In genomic region chr11:108508653-108509593, GRCh38 we compare ENCODE assay signal across 19 cellular contexts. TPM values are rescaled to one million over a fixed set of nuclear protein-coding genes. Genes with fewer than 3 reads are reported as not detected.
A peak's percentile ranks its signal among the peaks of the same experiment; 100 is the strongest.
DNase-seq lines count a peak whose midpoint lies in the region; ATAC-seq, FAIRE-seq and TF ChIP-seq lines count a peak whose summit lies in the region.
"Had no signal": no experiment of that assay in that cellular context is flagged by ENCODE, and none has a peak within 500 bp of the region (broad histone marks: within the 10 kb centered on the region; RNA-seq: fewer than 3 reads in every experiment).

No MANE protein-coding gene starts in this region.

- TF ChIP-seq CTCF in PC-3 (conservative IDR thresholded peaks at IDR 0.05; ENCODE audit: low read depth, low read length) (no peak), K562 (IDR thresholded peaks at IDR 0.05 in 2 of 3, conservative IDR thresholded peaks at IDR 0.05 in 1 of 3; ENCODE audit: insufficient read depth in 2 of 3, low read depth in 1 of 3, low read length in 3 of 3) (no peak), keratinocyte (optimal IDR thresholded peaks at IDR 0.05 in 1 of 3, IDR thresholded peaks at IDR 0.05 in 1 of 3, conservative IDR thresholded peaks at IDR 0.05 in 1 of 3; ENCODE audit: extremely low read depth in 1 of 3, insufficient read depth in 2 of 3, low read length in 3 of 3) (no peak), transverse colon (IDR thresholded peaks at IDR 0.05) (no peak), body of pancreas (IDR thresholded peaks at IDR 0.05) (no peak)

- no peak for TF ChIP-seq RAD21 in K562 (CRISPR knock-in tag; conservative IDR thresholded peaks at IDR 0.05 in 1 of 2, IDR thresholded peaks at IDR 0.05 in 1 of 2)

- no peaks in the 10 kb centered on the region for H3F3A ChIP-seq in PC-3 (ENCODE audit: low read length, unreplicated experiment)

- POLR2A ChIA-PET in PC-3 (lab: Charles Lee; ENCODE audit: unreplicated experiment) (no interaction called here), K562 (lab: Yijun Ruan, JAX) (interaction anchor here (1.5 kb wide), 1 partner anchor 129 kb away, joined by 4 read pairs; no protein-coding TSS in a partner anchor)

- H3K4me1 ChIP-seq in PC-3 (ENCODE audit: insufficient read depth, low read length) = no peaks in the 10 kb centered on the region
- no peaks in the 10 kb centered on the region; a peak in 1 of 5 replicates for H3K4me1 ChIP-seq in K562 (replicated peaks in 1 of 2; ENCODE audit: control insufficient read depth in 2 of 2, insufficient read depth in 2 of 2, low read length in 2 of 2)
- peaks cover 31% of the 10 kb centered on the region for H3K4me1 ChIP-seq in keratinocyte (ENCODE audit: control insufficient read depth, extremely low read depth, insufficient read depth, low read length)
- peaks cover 2 to 7% (median 6%) of the 10 kb centered on the region in 4 donors for H3K4me1 ChIP-seq in transverse colon
- no peaks in the 10 kb centered on the region for H3K4me1 ChIP-seq in body of pancreas

- H3K36me3 Mint-ChIP-seq in activated naive CD8-positive, alpha-beta T cell treated with anti-CD3 and anti-CD28 coated beads, Interleukin-2, amount 50 U/mL, for 24 hours (ENCODE audit: low read depth) = peaks cover 1% of the 10 kb centered on the region

- in situ Hi-C loops in K562 (cut with MboI) (no loop called here), transverse colon (cut with MboI; ENCODE audit: low pct_ligation_motif_present in 1 of 4, low pct_unique_long_range_greater_than_20kb in 1 of 4, low sequenced_read_pairs in 3 of 4) (no loop called here)

- no peaks in the 10 kb centered on the region for H4K20me1 ChIP-seq in PC-3 (ENCODE audit: low read length)
- H4K20me1 ChIP-seq in K562 (replicated peaks; ENCODE audit: control insufficient read depth, insufficient read depth, low read length) = no peaks in the 10 kb centered on the region
- no peaks in the 10 kb centered on the region for H4K20me1 ChIP-seq in keratinocyte (ENCODE audit: control insufficient read depth, extremely low read depth, insufficient read depth, low read length)

- peaks cover 31% of the 10 kb centered on the region for H3K36me3 ChIP-seq in PC-3 (ENCODE audit: low read depth, low read length)
- H3K36me3 ChIP-seq in K562 (ENCODE audit: control insufficient read depth, insufficient read depth, low read length) = peaks cover 23% of the 10 kb centered on the region
- peaks cover 5 to 11% of the 10 kb centered on the region in 2 experiments for H3K36me3 ChIP-seq in keratinocyte (ENCODE audit: control insufficient read depth in 2 of 2, extremely low read depth in 1 of 2, insufficient read depth in 2 of 2, low read length in 2 of 2)
- H3K36me3 ChIP-seq in transverse colon = peaks cover 0 to 9% (median 3%) of the 10 kb centered on the region in 4 donors
- H3K36me3 ChIP-seq in body of pancreas (replicated peaks in 1 of 2; ENCODE audit: insufficient read depth in 1 of 2, low read depth in 2 of 2) = peaks cover 0 to 2% of the 10 kb centered on the region in 2 donors

- no peaks in the 10 kb centered on the region for H3K9me2 ChIP-seq in PC-3 (replicated peaks; ENCODE audit: low read length)
- H3K9me2 ChIP-seq: SK-N-SH had no signal

- BruUV-seq in PC-3 (replicated peaks; lab: Mats Ljungman, UMichigan) = no TSS peak
- no TSS peak for BruUV-seq in K562 (replicated peaks; lab: Mats Ljungman, UMichigan)

- H3K27me3 Mint-ChIP-seq in activated naive CD8-positive, alpha-beta T cell treated with anti-CD3 and anti-CD28 coated beads, Interleukin-2, amount 50 U/mL, for 24 hours = peaks cover 1% of the 10 kb centered on the region

- no peak overlapping the region for H3K27ac Mint-ChIP-seq in activated naive CD8-positive, alpha-beta T cell treated with anti-CD3 and anti-CD28 coated beads, Interleukin-2, amount 50 U/mL, for 24 hours

- DNase-seq in PC-3 (no peak), K562 (ENCODE audit: extremely low read depth in 1 of 4, low spot score in 3 of 4) (no peak), keratinocyte (ENCODE audit: low read depth, low spot score) (no peak), transverse colon (no peak), body of pancreas (no peak), middle frontal gyrus (ENCODE audit: extremely low spot score, low spot score) (no peak)
- DNase-seq in activated naive CD8-positive, alpha-beta T cell treated with anti-CD3 and anti-CD28 coated beads, Interleukin-2, amount 50 U/mL, for 24 hours = no peak
- DNase-seq: AML-193, DMS 273 treated with DMSO at 0.1 percent for 48 hours, DND-41, NCI-H1417 treated with DMSO at 0.1 percent for 48 hours, NCI-H187 treated with DMSO at 0.1 percent for 48 hours, NCI-H446 treated with DMSO at 0.1 percent for 48 hours, Right ventricle myocardium superior, SK-N-SH had no signal

- H3K9me3 ChIP-seq in PC-3 (ENCODE audit: low read length) (no peaks in the 10 kb centered on the region), K562 (replicated peaks; ENCODE audit: control insufficient read depth, insufficient read depth, low read depth, low read length) (0 out of 2 replicates have a peak, but pooled peaks cover 3% of the 10 kb centered on the region), keratinocyte (ENCODE audit: control insufficient read depth, low read depth, low read length) (no peaks in the 10 kb centered on the region), transverse colon (no peaks in the 10 kb centered on the region), body of pancreas (no peaks in the 10 kb centered on the region)
- H3K9me3 ChIP-seq: SK-N-SH had no signal

- peak; percentile 18; the same call in 1 of the 2 replicates for ATAC-seq in PC-3
- peak; percentile 29; the same call in 1 of the 3 replicates for ATAC-seq in K562
- no peak for ATAC-seq in body of pancreas
- no peak for ATAC-seq in activated naive CD8-positive, alpha-beta T cell treated with anti-CD3 and anti-CD28 coated beads, Interleukin-2, amount 50 U/mL, for 24 hours

- no peak overlapping the region for H3K4me3 Mint-ChIP-seq in activated naive CD8-positive, alpha-beta T cell treated with anti-CD3 and anti-CD28 coated beads, Interleukin-2, amount 50 U/mL, for 24 hours

- no peak for TF ChIP-seq EP300 in K562 (IDR thresholded peaks at IDR 0.05; ENCODE audit: low read length)
- TF ChIP-seq EP300 in transverse colon (IDR thresholded peaks at IDR 0.05; ENCODE audit: low read depth) = no peak

- CTCF ChIA-PET in PC-3 (lab: Charles Lee) (no interaction called here), K562 (lab: Yijun Ruan, JAX; ENCODE audit: low intra/inter-chr PET ratio) (no interaction called here)

- H3K27me3 ChIP-seq in PC-3 (ENCODE audit: low read length) = no peaks in the 10 kb centered on the region
- no peaks in the 10 kb centered on the region for H3K27me3 ChIP-seq in K562 (ENCODE audit: control insufficient read depth in 2 of 2, insufficient read depth in 2 of 2, low read length in 2 of 2)
- H3K27me3 ChIP-seq in keratinocyte (ENCODE audit: control insufficient read depth, extremely low read depth, insufficient read depth, low read length) = no peaks in the 10 kb centered on the region
- no peaks in the 10 kb centered on the region for H3K27me3 ChIP-seq in transverse colon
- H3K27me3 ChIP-seq in body of pancreas = no peaks in the 10 kb centered on the region

- TF ChIP-seq POLR2A in K562 (conservative IDR thresholded peaks at IDR 0.05) (no peak), transverse colon (IDR thresholded peaks at IDR 0.05) (no peak), body of pancreas (IDR thresholded peaks at IDR 0.05) (no peak)

- H3K4me3 ChIP-seq in PC-3 (ENCODE audit: low read length) = no peak overlapping the region
- H3K4me3 ChIP-seq in K562 = no peak overlapping the region
- no peak overlapping the region for H3K4me3 ChIP-seq in keratinocyte (ENCODE audit: control insufficient read depth in 2 of 3, extremely low read depth in 1 of 3, insufficient read depth in 2 of 3, low read depth in 1 of 3, low read length in 3 of 3)
- no peak overlapping the region for H3K4me3 ChIP-seq in transverse colon
- H3K4me3 ChIP-seq in body of pancreas = no peak overlapping the region

- H3K79me2 ChIP-seq in PC-3 (ENCODE audit: low read length) (no peaks in the 10 kb centered on the region), K562 (ENCODE audit: control insufficient read depth, insufficient read depth, low read length) (no peaks in the 10 kb centered on the region), keratinocyte (ENCODE audit: control insufficient read depth, insufficient read depth, low read length) (no peaks in the 10 kb centered on the region)

- no peaks in the 10 kb centered on the region for H3K4me1 Mint-ChIP-seq in activated naive CD8-positive, alpha-beta T cell treated with anti-CD3 and anti-CD28 coated beads, Interleukin-2, amount 50 U/mL, for 24 hours

- H3K4me2 ChIP-seq in PC-3 (ENCODE audit: low read length) (no peak overlapping the region), K562 (ENCODE audit: insufficient read depth, low read length) (no peak overlapping the region), keratinocyte (ENCODE audit: control insufficient read depth, extremely low read depth, insufficient read depth, low read depth, low read length) (no peak overlapping the region)
- H3K4me2 ChIP-seq: SK-N-SH had no signal

- dilution Hi-C loops in keratinocyte (cut with MboI; ENCODE audit: extremely low pct_ligation_motif_present, low sequenced_read_pairs) = no loop called here

- peak; percentile 6 for FAIRE-seq in K562 (lab: Jason Lieb, UNC)
- peak; percentile 17 for FAIRE-seq in keratinocyte (lab: Jason Lieb, UNC)
- FAIRE-seq: G401.6, H54 had no signal

- no peaks in the 10 kb centered on the region for H3K9me1 ChIP-seq in K562 (ENCODE audit: control insufficient read depth, insufficient read depth, low read length)
- H3K9me1 ChIP-seq in keratinocyte (ENCODE audit: control insufficient read depth, extremely low read depth, insufficient read depth, low read length) = no peaks in the 10 kb centered on the region

- H3K27ac ChIP-seq in PC-3 (ENCODE audit: low read length) (no peak overlapping the region), K562 (ENCODE audit: extremely low read depth, low read depth, low read length) (no peak overlapping the region; the same call in 2 of the 3 replicates), keratinocyte (ENCODE audit: control insufficient read depth, insufficient read depth, low read length) (no peak overlapping the region), transverse colon (peak overlapping the region; percentile 13 to 61 (median 48)), body of pancreas (no peak overlapping the region)
- H3K27ac ChIP-seq: C4-2B had no signal

- H2AFZ ChIP-seq in PC-3 (ENCODE audit: low read length) = no peak overlapping the region
- no peak overlapping the region for H2AFZ ChIP-seq in K562 (ENCODE audit: low read depth, low read length)
- H2AFZ ChIP-seq in keratinocyte (ENCODE audit: control insufficient read depth, low read length) = no peak overlapping the region

- H3K9me3 Mint-ChIP-seq in activated naive CD8-positive, alpha-beta T cell treated with anti-CD3 and anti-CD28 coated beads, Interleukin-2, amount 50 U/mL, for 24 hours = no peaks in the 10 kb centered on the region

- H3K9ac ChIP-seq in PC-3 (ENCODE audit: low read length) = no peak overlapping the region
- H3K9ac ChIP-seq in K562 (ENCODE audit: insufficient read depth in 1 of 2, low read depth in 2 of 2, low read length in 2 of 2) = no peak overlapping the region
- no peak overlapping the region for H3K9ac ChIP-seq in keratinocyte (ENCODE audit: control insufficient read depth, extremely low read depth, insufficient read depth, low read length)
- H3K9ac ChIP-seq: SK-N-SH had no signal

- 45% methylated on average over 3 of the region's 3 CpGs for WGBS in K562 (ENCODE audit: insufficient coverage, low coverage, missing lambda C conversion rate)
- 41 to 58% methylated on average over 3 of the region's 3 CpGs for WGBS in transverse colon (ENCODE audit: low coverage in 1 of 2), 2 donors
- 52 to 58% methylated on average over 3 of the region's 3 CpGs for WGBS in body of pancreas, 2 donors

- intact Hi-C loops in PC-3 (cut with micrococcal nuclease) (no loop called here), K562 (cut with micrococcal nuclease) (no loop called here), transverse colon (cut with DNase I; ENCODE audit: low total_unique reads) (no loop called here), body of pancreas (cut with DNase I) (no loop called here)

RNA-seq across cellular contexts. Expression of gene POGLUT3, which starts 10.7 kb away (rescaled TPM):
- 20.8 and 36.2 TPM in 2 replicates for total RNA-seq in PC-3 (2014; rRNA removed)
- 9.7 and 15.3 TPM in 2 replicates for total RNA-seq in K562 (2011; cell fraction: chromatin; rRNA removed; ENCODE audit: low replicate concordance)
- total RNA-seq in K562 (2011; cell fraction: nucleolus; rRNA removed) = 8.7 and 12.1 TPM in 2 replicates
- total RNA-seq in K562 (2011; cell fraction: nucleoplasm; rRNA removed) = 14.9 and 25.2 TPM in 2 replicates
- total RNA-seq in K562 (2014; rRNA removed) = 13.0 and 14.5 TPM in 2 replicates
- total RNA-seq in K562 (2014; rRNA removed; fragmentation: Illumina TruSeq; extraction: Trizol) = 23.0 and 28.2 TPM in 2 replicates
- total RNA-seq in K562 (2015; rRNA removed; fragmentation: Illumina TruSeq; extraction: Trizol) = 29.0 and 29.7 TPM in 2 replicates
- total RNA-seq in K562 (2021) = 15.3 and 18.0 TPM in 2 replicates
- polyA plus RNA-seq in K562 (2011; rRNA removed) = 22.7 and 27.9 TPM in 2 replicates
- 6.0 and 13.2 TPM in 2 replicates for polyA plus RNA-seq in K562 (2011; cell fraction: cytosol; rRNA removed)
- 4.8 and 5.3 TPM in 2 replicates for polyA plus RNA-seq in K562 (2011; cell fraction: nucleus; rRNA removed)
- polyA plus RNA-seq in K562 (2012) = 16.9 and 21.0 TPM in 2 replicates
- polyA plus RNA-seq in K562 (2014; fragmentation: Illumina TruSeq; extraction: Trizol) = 21.5 and 24.2 TPM in 2 replicates
- 1 to 10 TPM; 4.6 to 6.8 TPM for polyA plus RNA-seq in K562 (2014; fragmentation: Nextera tagmentation; extraction: Ambion mirVana)
- 17.4 and 17.8 TPM in 2 replicates for polyA plus RNA-seq in K562 (2014; rRNA removed)
- 29.1 and 35.3 TPM in 2 replicates for polyA minus RNA-seq in K562 (2011; rRNA and poly(A)+ RNA removed)
- 15.2 and 17.8 TPM in 2 replicates for polyA minus RNA-seq in K562 (2011; cell fraction: cytosol; rRNA and poly(A)+ RNA removed)
- 2.6 and 5.6 TPM in 2 replicates for polyA minus RNA-seq in K562 (2011; cell fraction: nucleus; rRNA and poly(A)+ RNA removed)
- polyA plus RNA-seq in keratinocyte = 1.4 to 3.7 TPM (median 2.5 TPM) in 3 replicates
- polyA plus RNA-seq in keratinocyte (2011; ENCODE audit: low read depth) = 1.5 TPM
- 1.2 and 1.3 TPM in 2 replicates for polyA plus RNA-seq in keratinocyte (2011; cell fraction: cytosol; rRNA removed)
- 1.3 TPM in 2 replicates for polyA plus RNA-seq in keratinocyte (2011; cell fraction: nucleus; rRNA removed)
- 1.6 and 2.4 TPM in 2 replicates for polyA plus RNA-seq in keratinocyte (2012; ENCODE audit: low replicate concordance)
- polyA minus RNA-seq in keratinocyte = 0.33 to 2.5 TPM (median 2.3 TPM) in 3 replicates
- 1.3 TPM for polyA minus RNA-seq in keratinocyte (2011; cell fraction: cytosol; rRNA and poly(A)+ RNA removed)
- 0.63 and 1.9 TPM in 2 replicates for polyA minus RNA-seq in keratinocyte (2011; cell fraction: nucleus; rRNA and poly(A)+ RNA removed)
- 1 to 10 TPM; 1.8 to 8.1 (median 6.9) TPM for total RNA-seq in transverse colon
- 1 to 10 TPM; 9.6 to 9.9 TPM for total RNA-seq in body of pancreas
- total RNA-seq: OCI-LY7 had no signal

RNA-seq across cellular contexts. Expression of gene C11orf65, which starts 41.6 kb away (rescaled TPM):
- total RNA-seq in PC-3 (2014; rRNA removed) (0.62 and 2.7 TPM in 2 replicates), K562 (2014; rRNA removed) (1.1 and 1.2 TPM in 2 replicates), K562 (2014; rRNA removed; fragmentation: Illumina TruSeq; extraction: Trizol) (1.5 and 1.8 TPM in 2 replicates), K562 (2015; rRNA removed; fragmentation: Illumina TruSeq; extraction: Trizol) (1.1 and 1.4 TPM in 2 replicates), K562 (2021) (0.81 and 1.1 TPM in 2 replicates), transverse colon (1 to 10 TPM in 2 of 4 donors, not detected in 2; 1.1 TPM), body of pancreas (1 to 10 TPM; 1.3 to 1.6 TPM)
- 1.4 and 4.3 TPM in 2 replicates for total RNA-seq in K562 (2011; cell fraction: chromatin; rRNA removed; ENCODE audit: low replicate concordance)
- total RNA-seq in K562 (2011; cell fraction: nucleolus; rRNA removed) = 0.67 and 1.3 TPM in 2 replicates
- 1.2 and 4.7 TPM in 2 replicates for total RNA-seq in K562 (2011; cell fraction: nucleoplasm; rRNA removed)
- polyA plus RNA-seq in K562 (2011; rRNA removed) (1.2 TPM in 2 replicates), K562 (2014; fragmentation: Illumina TruSeq; extraction: Trizol) (1.4 and 1.6 TPM in 2 replicates), K562 (2014; fragmentation: Nextera tagmentation; extraction: Ambion mirVana) (1 to 10 TPM; 1.0 to 1.7 TPM), K562 (2014; rRNA removed) (1.4 and 2.1 TPM in 2 replicates), keratinocyte (0.34 to 0.83 TPM (median 0.46 TPM) in 3 replicates)
- 0.06 and 0.62 TPM in 2 replicates for polyA plus RNA-seq in K562 (2011; cell fraction: cytosol; rRNA removed)
- polyA plus RNA-seq in K562 (2011; cell fraction: nucleus; rRNA removed) = 0.85 and 1.00 TPM in 2 replicates
- 0.99 and 1.1 TPM in 2 replicates for polyA plus RNA-seq in K562 (2012)
- 2.5 and 2.7 TPM in 2 replicates for polyA minus RNA-seq in K562 (2011; rRNA and poly(A)+ RNA removed)
- not detected in 2 replicates for polyA minus RNA-seq in K562 (2011; cell fraction: cytosol; rRNA and poly(A)+ RNA removed)
- 1.3 and 2.2 TPM in 2 replicates for polyA minus RNA-seq in K562 (2011; cell fraction: nucleus; rRNA and poly(A)+ RNA removed)
- 1.3 TPM for polyA plus RNA-seq in keratinocyte (2011; ENCODE audit: low read depth)
- 0.51 and 1.2 TPM in 2 replicates for polyA plus RNA-seq in keratinocyte (2011; cell fraction: cytosol; rRNA removed)
- polyA plus RNA-seq in keratinocyte (2011; cell fraction: nucleus; rRNA removed) = 0.73 and 1.1 TPM in 2 replicates
- 0.84 and 1.1 TPM in 2 replicates for polyA plus RNA-seq in keratinocyte (2012; ENCODE audit: low replicate concordance)
- 0.74 TPM in 1 of 3 replicates, not detected in the others for polyA minus RNA-seq in keratinocyte
- polyA minus RNA-seq in keratinocyte (2011; cell fraction: cytosol; rRNA and poly(A)+ RNA removed) = not detected
- 0.74 and 1.0 TPM in 2 replicates for polyA minus RNA-seq in keratinocyte (2011; cell fraction: nucleus; rRNA and poly(A)+ RNA removed)

Comparison
In these comparisons a context has a peak if more than half of its experiments do, and no peak if none do; other contexts are left out.
1. ATAC-seq: peak in PC-3 (single experiment) and K562 (single experiment); none in body of pancreas (single experiment) and activated naive CD8-positive, alpha-beta T cell treated with anti-CD3 and anti-CD28 coated beads, Interleukin-2, amount 50 U/mL, for 24 hours (single experiment).
2. H3K27ac ChIP-seq: peak in transverse colon (4 of 4); none in PC-3 (single experiment), K562 (single experiment), keratinocyte (single experiment) and body of pancreas (0 of 4).